20 cellular contexts compared by ENCODE assay signal in genomic region chr13:37648604-37649003, GRCh38. TPM values are rescaled to one million over a fixed set of nuclear protein-coding genes. Genes with fewer than 3 reads are reported as not detected.
A peak's percentile ranks its signal among the peaks of the same experiment; 100 is the strongest.
DNase-seq lines count a peak whose midpoint lies in the region; ATAC-seq and TF ChIP-seq lines count a peak whose summit lies in the region.
"Had no signal": no experiment of that assay in that cellular context is flagged by ENCODE, and none has a peak within 500 bp of the region (broad histone marks: within the 10 kb centered on the region; RNA-seq: fewer than 3 reads in every experiment).

No MANE protein-coding gene starts in this region.

- no peaks in the 10 kb centered on the region for H3K9me3 Mint-ChIP-seq in mesothelial cell of epicardium
- H3K9me3 Mint-ChIP-seq in CD4-positive, alpha-beta T cell = no peaks in the 10 kb centered on the region
- H3K9me3 Mint-ChIP-seq: activated T-cell treated with anti-CD3 and anti-CD28 coated beads, Interleukin-2, amount 50 U/mL, for 24 hours; nephron had no signal

- no peak overlapping the region for H3K4me3 ChIP-seq in AG09309 (ENCODE audit: control insufficient read depth, low read depth, low read length)
- H3K4me3 ChIP-seq in choroid plexus epithelial cell (ENCODE audit: low read depth, low read length) = no peak overlapping the region
- H3K4me3 ChIP-seq: vagina had no signal

- H3K27me3 ChIP-seq in CD4-positive, alpha-beta T cell (ENCODE audit: control insufficient read depth, insufficient read depth, low read length) = no peaks in the 10 kb centered on the region
- H3K27me3 ChIP-seq: vagina had no signal

- peaks cover 33% of the 10 kb centered on the region for H3K4me1 Mint-ChIP-seq in mesothelial cell of epicardium
- H3K4me1 Mint-ChIP-seq in CD4-positive, alpha-beta T cell (ENCODE audit: low read depth) = no peaks in the 10 kb centered on the region

- H3K27ac ChIP-seq in CD4-positive, alpha-beta T cell (ENCODE audit: low read depth, low read length) = no peak overlapping the region
- H3K27ac ChIP-seq: vagina had no signal

- no peak for ATAC-seq in CD4-positive, alpha-beta T cell (ENCODE audit: poor library complexity)
- ATAC-seq in HG03039 (IDR thresholded peaks at IDR 0.05; ENCODE audit: unreplicated experiment) = no peak
- ATAC-seq: activated naive CD4-positive, alpha-beta T cell treated with anti-CD3 and anti-CD28 coated beads, Interleukin-2, amount 50 U/mL, for 72 hours had no signal

- H3K27ac Mint-ChIP-seq in mesothelial cell of epicardium = peak overlapping the region; percentile 34
- H3K27ac Mint-ChIP-seq in CD4-positive, alpha-beta T cell = no peak overlapping the region
- H3K27ac Mint-ChIP-seq: activated naive CD4-positive, alpha-beta T cell treated with anti-CD3 and anti-CD28 coated beads, Interleukin-2, amount 50 U/mL, for 72 hours; activated T-cell treated with anti-CD3 and anti-CD28 coated beads, Interleukin-2, amount 50 U/mL, for 24 hours; endodermal cell had no signal

- no peaks in the 10 kb centered on the region for H3K27me3 Mint-ChIP-seq in mesothelial cell of epicardium (ENCODE audit: low read depth)
- H3K27me3 Mint-ChIP-seq in CD4-positive, alpha-beta T cell = no peaks in the 10 kb centered on the region
- H3K27me3 Mint-ChIP-seq: activated T-cell treated with anti-CD3 and anti-CD28 coated beads, Interleukin-2, amount 50 U/mL, for 24 hours had no signal

- CTCF ChIA-PET in CD4-positive, alpha-beta T cell (lab: Charles Lee) = no interaction called here

- POLR2A ChIA-PET in CD4-positive, alpha-beta T cell (lab: Charles Lee) = no interaction called here

- DNase-seq in AG09309 (ENCODE audit: low read depth) = peak; percentile 88
- DNase-seq in LHCN-M2 (ENCODE audit: low read depth) = peak; percentile 67
- peak; percentile 53 for DNase-seq in choroid plexus epithelial cell (ENCODE audit: low read depth)
- DNase-seq in mesothelial cell of epicardium (ENCODE audit: low spot score in 2 of 2, unreplicated experiment in 2 of 2) = no peak
- no peak for DNase-seq in CD4-positive, alpha-beta T cell
- DNase-seq in Ammon's horn (ENCODE audit: low spot score) = no peak
- DNase-seq in NCI-H748 treated with DMSO at 0.1 percent for 48 hours (lab: John Stamatoyannopoulos, UW) = no peak
- DNase-seq: activated CD4-positive, alpha-beta T cell treated with anti-CD3 and anti-CD28 coated beads, Interleukin-2, amount 50 U/mL, for 4 hours; activated T-cell treated with anti-CD3 and anti-CD28 coated beads, Interleukin-2, amount 50 U/mL, for 24 hours; Calu3; central memory CD4-positive, alpha-beta T cell; endodermal cell; GDM1; NCI-H2107; NCI-H82; SW 1271 had no signal

- TF ChIP-seq CTCF in AG09309 (IDR thresholded peaks at IDR 0.05; ENCODE audit: control insufficient read depth, insufficient read depth, low read depth, low read length, missing control alignments) (no peak), choroid plexus epithelial cell (conservative IDR thresholded peaks at IDR 0.05; ENCODE audit: low read depth, low read length) (no peak), mesothelial cell of epicardium (IDR thresholded peaks at IDR 0.05; ENCODE audit: unreplicated experiment) (no peak)
- TF ChIP-seq CTCF in CD4-positive, alpha-beta T cell (IDR thresholded peaks at IDR 0.05) = no peak

- H3K36me3 Mint-ChIP-seq in mesothelial cell of epicardium = no peaks in the 10 kb centered on the region
- H3K36me3 Mint-ChIP-seq in CD4-positive, alpha-beta T cell (ENCODE audit: low read depth) = no peaks in the 10 kb centered on the region
- H3K36me3 Mint-ChIP-seq: activated naive CD4-positive, alpha-beta T cell treated with anti-CD3 and anti-CD28 coated beads, Interleukin-2, amount 50 U/mL, for 72 hours had no signal

- no peaks in the 10 kb centered on the region for H3K9me3 ChIP-seq in CD4-positive, alpha-beta T cell (ENCODE audit: control insufficient read depth, low read length)
- H3K9me3 ChIP-seq: vagina had no signal

- intact Hi-C loops in CD4-positive, alpha-beta T cell (cut with DNase I, micrococcal nuclease) = no loop called here

- H3K4me3 Mint-ChIP-seq in mesothelial cell of epicardium = no peak overlapping the region
- H3K4me3 Mint-ChIP-seq in CD4-positive, alpha-beta T cell = no peak overlapping the region
- H3K4me3 Mint-ChIP-seq: activated T-cell treated with anti-CD3 and anti-CD28 coated beads, Interleukin-2, amount 50 U/mL, for 24 hours; endodermal cell; nephron had no signal

RNA-seq across cellular contexts. Expression of gene POSTN, which starts 50.0 kb away (rescaled TPM):
- 8.3 and 20.8 TPM in 2 replicates for total RNA-seq in LHCN-M2 (2014; rRNA removed)
- polyA plus RNA-seq in LHCN-M2 (2012) = 8.2 TPM
- 445 to 474 TPM (median 451 TPM) in 3 replicates for total RNA-seq in mesothelial cell of epicardium
- not detected for total RNA-seq in CD4-positive, alpha-beta T cell
- total RNA-seq: activated naive CD4-positive, alpha-beta T cell treated with anti-CD3 and anti-CD28 coated beads, Interleukin-2, amount 50 U/mL, for 72 hours; Calu3 had no signal

Comparison
In these comparisons a context has a peak if more than half of its experiments do, and no peak if none do; other contexts are left out.
1. DNase-seq: peak in AG09309 (single experiment), LHCN-M2 (single experiment) and choroid plexus epithelial cell (single experiment); none in mesothelial cell of epicardium (0 of 2), CD4-positive, alpha-beta T cell (0 of 10), Ammon's horn (single experiment) and NCI-H748 treated with DMSO at 0.1 percent for 48 hours (single experiment).
2. RNA of gene POSTN, which starts 50.0 kb away (total RNA-seq): 445 to 474 TPM in mesothelial cell of epicardium; 8.3 to 20.8 TPM in LHCN-M2 and not detected in CD4-positive, alpha-beta T cell; every median in the first group is over 10 times any median in the second.